In genomic region chr17:57634713-57635465, GRCh38 we compare ENCODE assay signal across 18 cellular contexts.
DNase-seq lines count a peak whose midpoint lies in the region; ATAC-seq lines count a peak whose summit lies in the region.
"Had no signal": no experiment of that assay in that cellular context is flagged by ENCODE, and none has a peak within 500 bp of the region (broad histone marks: within the 10 kb centered on the region; RNA-seq: fewer than 3 reads in every experiment).

No MANE protein-coding gene starts in this region.

- peaks cover 2% of the 10 kb centered on the region for H3K79me1 ChIP-seq in trophoblast cell (ENCODE audit: low read length)

- no peak overlapping the region for H2BK120ac ChIP-seq in trophoblast cell (ENCODE audit: insufficient read depth, low read length, poor library complexity)

- peak; percentile 40 for DNase-seq in EH (ENCODE audit: low read depth)
- DNase-seq in LHCN-M2 (ENCODE audit: low read depth), result peak; percentile 81
- DNase-seq in amniotic epithelial cell (ENCODE audit: low read depth), result peak; percentile 34
- peak in 1 of 2 donors; percentile 17 for DNase-seq in trophoblast cell
- no peak for DNase-seq in D341Med (ENCODE audit: low spot score)
- DNase-seq in NCI-H82 treated with DMSO at 0.1 percent for 48 hours (lab: John Stamatoyannopoulos, UW; ENCODE audit: unreplicated experiment), result no peak
- no peak for DNase-seq in activated CD8-positive, alpha-beta memory T cell treated with anti-CD3 and anti-CD28 coated beads, Interleukin-2, amount 50 U/mL, for 4 hours
- DNase-seq: activated gamma-delta T cell; body of pancreas; CD8-positive, alpha-beta memory T cell; foreskin melanocyte; GOT3; NCI-H2171; NK-92 treated with Interleukin-12 subunit alpha and Interleukin-12 subunit beta, amount 100 ng/mL, for 24 hours; stimulated activated CD4-positive, alpha-beta T cell treated with anti-CD3 and anti-CD28 coated beads, Interleukin-2, amount 100 ng/mL, for 24 hours had no signal

- no peak overlapping the region for H3K4me3 ChIP-seq in trophoblast cell (ENCODE audit: low read depth, low read length)
- H3K4me3 ChIP-seq: body of pancreas, SJSA1, tibial artery had no signal

- WGBS in trophoblast cell (ENCODE audit: extremely low coverage, insufficient coverage, insufficient read length), result no CpG with 5 or more reads among the region's 4 CpGs

- H3K79me2 ChIP-seq in trophoblast cell (ENCODE audit: control insufficient read depth, insufficient read depth, low read length, poor library complexity), result no peaks in the 10 kb centered on the region

- no peaks in the 10 kb centered on the region for H3K27me3 ChIP-seq in trophoblast cell (ENCODE audit: insufficient read depth, low read length)
- H3K27me3 ChIP-seq: body of pancreas, SJSA1, tibial artery had no signal

- no peaks in the 10 kb centered on the region for H3K9me3 ChIP-seq in trophoblast cell (ENCODE audit: insufficient read depth, low read depth, low read length)
- H3K9me3 ChIP-seq: body of pancreas, SJSA1, tibial artery had no signal

- H3K14ac ChIP-seq in trophoblast cell (ENCODE audit: low read length), result peak overlapping the region; percentile 17

- no peak overlapping the region for H3K18ac ChIP-seq in trophoblast cell (ENCODE audit: low read length)

- no peak overlapping the region for H3K27ac ChIP-seq in trophoblast cell (ENCODE audit: low read depth, low read length)
- H3K27ac ChIP-seq: body of pancreas, SJSA1, tibial artery had no signal

- peak overlapping the region; percentile 60 for H4K91ac ChIP-seq in trophoblast cell (ENCODE audit: low read depth, low read length)

- peaks cover 20 to 39% of the 10 kb centered on the region in 2 experiments for H3K36me3 ChIP-seq in trophoblast cell (ENCODE audit: control insufficient read depth in 1 of 2, insufficient read depth in 2 of 2, low read length in 2 of 2)

- no peak overlapping the region for H2BK5ac ChIP-seq in trophoblast cell (ENCODE audit: low read depth, low read length, poor library complexity)

- H3K23ac ChIP-seq in trophoblast cell (ENCODE audit: low read length), result no peak overlapping the region

- no peak overlapping the region for H2AFZ ChIP-seq in trophoblast cell (ENCODE audit: insufficient read depth, low read length, poor library complexity)

- no peak overlapping the region for H4K8ac ChIP-seq in trophoblast cell (ENCODE audit: low read depth, low read length)

- H3K4me1 ChIP-seq in trophoblast cell (ENCODE audit: control insufficient read depth in 1 of 2, insufficient read depth in 2 of 2, low read length in 2 of 2), result peaks cover 7 to 9% of the 10 kb centered on the region in 2 experiments
- H3K4me1 ChIP-seq: body of pancreas, tibial artery had no signal

- no peak overlapping the region for H2BK12ac ChIP-seq in trophoblast cell (ENCODE audit: low read length)

- no peak overlapping the region for H2AK5ac ChIP-seq in trophoblast cell (ENCODE audit: low read length)

- H3K4me2 ChIP-seq in trophoblast cell (ENCODE audit: low read length), result no peak overlapping the region

- no peak overlapping the region for H3K4ac ChIP-seq in trophoblast cell (ENCODE audit: low read depth, low read length)

- H3K9ac ChIP-seq in trophoblast cell (ENCODE audit: low read length), result no peak overlapping the region

- no peak overlapping the region for H4K12ac ChIP-seq in trophoblast cell (ENCODE audit: low read depth, low read length)

- no peak for ATAC-seq in HG03135 (IDR thresholded peaks at IDR 0.05; ENCODE audit: unreplicated experiment)
- ATAC-seq: body of pancreas had no signal

Comparison
In these comparisons a context has a peak if more than half of its experiments do, and no peak if none do; other contexts are left out.
1. DNase-seq: peak in EH (single experiment), LHCN-M2 (single experiment) and amniotic epithelial cell (single experiment); none in D341Med (single experiment), NCI-H82 treated with DMSO at 0.1 percent for 48 hours (single experiment) and activated CD8-positive, alpha-beta memory T cell treated with anti-CD3 and anti-CD28 coated beads, Interleukin-2, amount 50 U/mL, for 4 hours (single experiment).